In genomic region chr16:70632273-70632672, GRCh38 we compare ENCODE assay signal across 2 cellular contexts.
TF ChIP-seq lines count a peak whose summit lies in the region.

No MANE protein-coding gene starts in this region.

TF ChIP-seq in IMR-90, 13 proteins besides CTCF, POLR2A, EP300 and RAD21:
- no peak for TF ChIP-seq RFX5 (IDR thresholded peaks at IDR 0.05; ENCODE audit: low read depth, low read length)
- TF ChIP-seq MAFK (IDR thresholded peaks at IDR 0.05; ENCODE audit: low read depth, low read length) = no peak
- no peak for TF ChIP-seq MAZ (IDR thresholded peaks at IDR 0.05; ENCODE audit: borderline replicate concordance, low read depth, low read length)
TF ChIP-seq in IMR-90: peak in this region for 0.

TF ChIP-seq in H1, 55 proteins besides CTCF, POLR2A, EP300 and RAD21:
- no peak for TF ChIP-seq SIRT6 (IDR thresholded peaks at IDR 0.05; ENCODE audit: low read length)
- TF ChIP-seq TAF7 (optimal IDR thresholded peaks at IDR 0.05; ENCODE audit: borderline replicate concordance, low read depth, low read length) = no peak
- TF ChIP-seq CBX5 (IDR thresholded peaks at IDR 0.05; ENCODE audit: low read depth, low read length) = no peak
